In genomic region chr12:42234970-42235369, GRCh38 we compare ENCODE assay signal across 12 cellular contexts. TPM values are rescaled to one million over a fixed set of nuclear protein-coding genes. Genes with fewer than 3 reads are reported as not detected.
DNase-seq lines count a peak whose midpoint lies in the region; ATAC-seq, FAIRE-seq and TF ChIP-seq lines count a peak whose summit lies in the region.
"Had no signal": no experiment of that assay in that cellular context is flagged by ENCODE, and none has a peak within 500 bp of the region (broad histone marks: within the 10 kb centered on the region; RNA-seq: fewer than 3 reads in every experiment).

No MANE protein-coding gene starts in this region.

- H3K27me3 Mint-ChIP-seq in natural killer cell (ENCODE audit: low read depth in 2 of 2), result no peaks in the 10 kb centered on the region
- H3K27me3 Mint-ChIP-seq in natural killer cell treated with Interleukin-12 subunit alpha and Interleukin-12 subunit beta and Interleukin-15 and Interleukin-18, amount 100 ng/mL, for 72 hours, result no peaks in the 10 kb centered on the region
- H3K27me3 Mint-ChIP-seq in naive thymus-derived CD8-positive, alpha-beta T cell, result no peaks in the 10 kb centered on the region
- H3K27me3 Mint-ChIP-seq: activated naive CD8-positive, alpha-beta T cell treated with anti-CD3 and anti-CD28 coated beads, Interleukin-2, amount 50 U/mL, for 24 hours had no signal

- H3K9me3 Mint-ChIP-seq in natural killer cell, result no peaks in the 10 kb centered on the region
- H3K9me3 Mint-ChIP-seq in natural killer cell treated with Interleukin-12 subunit alpha and Interleukin-12 subunit beta and Interleukin-15 and Interleukin-18, amount 100 ng/mL, for 72 hours, result no peaks in the 10 kb centered on the region
- no peaks in the 10 kb centered on the region for H3K9me3 Mint-ChIP-seq in naive thymus-derived CD8-positive, alpha-beta T cell
- H3K9me3 Mint-ChIP-seq: activated naive CD8-positive, alpha-beta T cell treated with anti-CD3 and anti-CD28 coated beads, Interleukin-2, amount 50 U/mL, for 24 hours had no signal

- no peak for ATAC-seq in natural killer cell
- ATAC-seq in natural killer cell treated with Interleukin-12 subunit alpha and Interleukin-12 subunit beta and Interleukin-15 and Interleukin-18, amount 100 ng/mL, for 72 hours, result no peak
- ATAC-seq in naive thymus-derived CD8-positive, alpha-beta T cell, result no peak
- ATAC-seq: activated naive CD8-positive, alpha-beta T cell treated with anti-CD3 and anti-CD28 coated beads, Interleukin-2, amount 50 U/mL, for 24 hours had no signal

- peak overlapping the region; percentile 55 to 89 for H3K27ac Mint-ChIP-seq in natural killer cell
- H3K27ac Mint-ChIP-seq in natural killer cell treated with Interleukin-12 subunit alpha and Interleukin-12 subunit beta and Interleukin-15 and Interleukin-18, amount 100 ng/mL, for 72 hours, result peak overlapping the region in 1 of 2 donors; percentile 79
- H3K27ac Mint-ChIP-seq in naive thymus-derived CD8-positive, alpha-beta T cell, result peak overlapping the region in 6 of 10 donors; percentile 3 to 79 (median 60)
- H3K27ac Mint-ChIP-seq: activated naive CD8-positive, alpha-beta T cell treated with anti-CD3 and anti-CD28 coated beads, Interleukin-2, amount 50 U/mL, for 24 hours had no signal

- FAIRE-seq in endometrium (lab: Jason Lieb, UNC), result peak; percentile 51

- H3K9me3 ChIP-seq in vagina, result no peaks in the 10 kb centered on the region
- H3K9me3 ChIP-seq in HAP-1, result no peaks in the 10 kb centered on the region

- peaks cover 48 to 51% of the 10 kb centered on the region in 2 donors for H3K4me1 Mint-ChIP-seq in natural killer cell
- H3K4me1 Mint-ChIP-seq in natural killer cell treated with Interleukin-12 subunit alpha and Interleukin-12 subunit beta and Interleukin-15 and Interleukin-18, amount 100 ng/mL, for 72 hours (ENCODE audit: low read depth in 2 of 2), result peaks cover 31 to 39% of the 10 kb centered on the region in 2 donors
- H3K4me1 Mint-ChIP-seq in naive thymus-derived CD8-positive, alpha-beta T cell, result peaks cover 26 to 74% (median 60%) of the 10 kb centered on the region in 4 donors

- POLR2A ChIA-PET in naive thymus-derived CD8-positive, alpha-beta T cell (lab: Charles Lee), result no interaction called here

- no peak for TF ChIP-seq CTCF in natural killer cell (IDR thresholded peaks at IDR 0.05)
- TF ChIP-seq CTCF in vagina (IDR thresholded peaks at IDR 0.05), result no peak
- TF ChIP-seq CTCF in lower leg skin (IDR thresholded peaks at IDR 0.05), result no peak

- H3K4me1 ChIP-seq in vagina, result peaks cover 58% of the 10 kb centered on the region
- H3K4me1 ChIP-seq in HAP-1, result peaks cover 18% of the 10 kb centered on the region

- WGBS in lower leg skin, 2 donors, result 63 to 69% methylated on average over 2 of the region's 2 CpGs

- peak overlapping the region; percentile 92 for H3K27ac ChIP-seq in vagina

- H3K27me3 ChIP-seq in vagina (no peaks in the 10 kb centered on the region), HAP-1 (ENCODE audit: low read depth) (no peaks in the 10 kb centered on the region)

- in situ Hi-C loops in HAP-1 (cut with MboI; ENCODE audit: low sequenced_read_pairs), result loop anchor here (5.0 kb wide), 1 partner anchor 88 kb away; no protein-coding TSS in a partner anchor

- H3K36me3 ChIP-seq in vagina (no peaks in the 10 kb centered on the region), HAP-1 (replicated peaks) (peaks cover 3% of the 10 kb centered on the region; the same call in 1 of the 2 replicates)

- intact Hi-C loops in natural killer cell (cut with micrococcal nuclease) (loop anchor here (5.0 kb wide), 1 partner anchor 138 kb away; no protein-coding TSS in a partner anchor), vagina (cut with DNase I) (loop anchor here (10.0 kb wide), 2 partner anchors 90 kb away; partner anchors contain the start of genes GXYLT1, PPHLN1 and ZCRB1), lower leg skin (cut with DNase I; ENCODE audit: low total_unique reads) (no loop called here)

- no peaks in the 10 kb centered on the region for H3K36me3 Mint-ChIP-seq in natural killer cell
- H3K36me3 Mint-ChIP-seq in natural killer cell treated with Interleukin-12 subunit alpha and Interleukin-12 subunit beta and Interleukin-15 and Interleukin-18, amount 100 ng/mL, for 72 hours, result peaks cover 13% of the 10 kb centered on the region
- peaks cover 4 to 33% (median 10%) of the 10 kb centered on the region in 3 donors for H3K36me3 Mint-ChIP-seq in naive thymus-derived CD8-positive, alpha-beta T cell

- H3K4me3 ChIP-seq in vagina, result peak overlapping the region in 1 of 2 donors; percentile 21
- H3K4me3 ChIP-seq in lower leg skin (ENCODE audit: low read depth, poor library complexity, severe bottlenecking), result no peak overlapping the region
- no peak overlapping the region for H3K4me3 ChIP-seq in HAP-1

- H3K4me3 Mint-ChIP-seq in natural killer cell, result peak overlapping the region; percentile 64
- H3K4me3 Mint-ChIP-seq in natural killer cell treated with Interleukin-12 subunit alpha and Interleukin-12 subunit beta and Interleukin-15 and Interleukin-18, amount 100 ng/mL, for 72 hours, result no peak overlapping the region
- H3K4me3 Mint-ChIP-seq in naive thymus-derived CD8-positive, alpha-beta T cell, result peak overlapping the region; percentile 4 to 75 (median 60)

- TF ChIP-seq POLR2A in vagina (IDR thresholded peaks at IDR 0.05), result no peak
- TF ChIP-seq POLR2A in lower leg skin (IDR thresholded peaks at IDR 0.05), result no peak

- no peak for DNase-seq in natural killer cell
- no peak for DNase-seq in natural killer cell treated with Interleukin-12 subunit alpha and Interleukin-12 subunit beta and Interleukin-15 and Interleukin-18, amount 100 ng/mL, for 72 hours (ENCODE audit: low spot score)
- no peak for DNase-seq in naive thymus-derived CD8-positive, alpha-beta T cell
- DNase-seq in vagina (ENCODE audit: extremely low spot score in 2 of 2), result no peak
- no peak for DNase-seq in lower leg skin (ENCODE audit: low spot score in 2 of 2)
- DNase-seq in HAP-1 (ENCODE audit: low spot score in 2 of 2), result no peak
- DNase-seq in nucleus accumbens (lab: John Stamatoyannopoulos, UW), result no peak
- DNase-seq: activated CD4-positive, alpha-beta T cell treated with anti-CD3 and anti-CD28 coated beads, Interleukin-2, amount 50 U/mL, for 4 hours; activated naive CD8-positive, alpha-beta T cell treated with anti-CD3 and anti-CD28 coated beads, Interleukin-2, amount 50 U/mL, for 24 hours; NCI-H1105; SW 1271 had no signal

RNA-seq across cellular contexts. Expression of gene YAF2, which starts 3.1 kb away (rescaled TPM):
- total RNA-seq in natural killer cell (100 to 1,000 TPM in 2 of 3 donors, 10 to 100 TPM in 1; 96.2 to 124 (median 101) TPM), vagina (23.1 TPM), lower leg skin (10 to 100 TPM in 3 of 4 donors, 1 to 10 TPM in 1; 8.7 to 17.8 (median 15.2) TPM)
- total RNA-seq in natural killer cell treated with Interleukin-12 subunit alpha and Interleukin-12 subunit beta and Interleukin-15 and Interleukin-18, amount 100 ng/mL, for 72 hours, result 10 to 100 TPM; 53.4 to 60.8 TPM
- total RNA-seq in naive thymus-derived CD8-positive, alpha-beta T cell, result 10 to 100 TPM; 40.2 to 42.8 TPM
- polyA plus RNA-seq in naive thymus-derived CD8-positive, alpha-beta T cell, result 10 to 100 TPM; 10.6 to 21.8 (median 12.7) TPM
